Comparison of ENCODE assay signal across 1 cellular context in the genomic region with DNA sequence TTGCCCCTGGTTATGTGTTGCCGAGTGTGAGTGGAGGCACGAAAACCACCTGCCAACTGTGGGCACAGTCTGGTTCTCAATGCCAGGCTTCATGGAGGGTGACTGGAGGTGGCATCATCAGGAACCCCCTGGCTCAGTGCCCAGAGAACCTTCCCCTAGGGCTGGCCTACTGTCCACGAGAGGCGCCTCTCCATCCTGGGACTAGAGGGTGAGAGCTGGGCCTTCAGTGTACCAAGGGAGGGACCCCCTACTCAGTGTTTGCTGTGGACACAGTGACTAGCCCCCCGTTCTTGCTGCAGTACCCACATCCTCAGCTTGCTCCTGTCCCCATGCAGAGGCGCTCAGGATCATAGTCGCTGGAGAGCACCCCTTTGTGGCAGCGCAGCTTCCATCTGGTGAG.
TF ChIP-seq lines count a peak whose summit lies in the region.

No MANE protein-coding gene starts in this region.

TF ChIP-seq in IMR-90, 13 proteins besides CTCF, POLR2A, EP300 and RAD21:
- TF ChIP-seq CHD1 (IDR thresholded peaks at IDR 0.05; ENCODE audit: low read depth, low read length), result no peak
- no peak for TF ChIP-seq MAFK (IDR thresholded peaks at IDR 0.05; ENCODE audit: low read depth, low read length)
- TF ChIP-seq, protein P1, sequence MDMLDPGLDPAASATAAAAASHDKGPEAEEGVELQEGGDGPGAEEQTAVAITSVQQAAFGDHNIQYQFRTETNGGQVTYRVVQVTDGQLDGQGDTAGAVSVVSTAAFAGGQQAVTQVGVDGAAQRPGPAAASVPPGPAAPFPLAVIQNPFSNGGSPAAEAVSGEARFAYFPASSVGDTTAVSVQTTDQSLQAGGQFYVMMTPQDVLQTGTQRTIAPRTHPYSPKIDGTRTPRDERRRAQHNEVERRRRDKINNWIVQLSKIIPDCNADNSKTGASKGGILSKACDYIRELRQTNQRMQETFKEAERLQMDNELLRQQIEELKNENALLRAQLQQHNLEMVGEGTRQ (IDR thresholded peaks at IDR 0.05; ENCODE audit: low read depth, low read length), result no peak
- no peak for TF ChIP-seq MAZ (IDR thresholded peaks at IDR 0.05; ENCODE audit: borderline replicate concordance, low read depth, low read length)
- no peak for TF ChIP-seq BHLHE40 (IDR thresholded peaks at IDR 0.05; ENCODE audit: low read depth, low read length)
